ENCODE assay signal across 1 cellular context in the genomic region with DNA sequence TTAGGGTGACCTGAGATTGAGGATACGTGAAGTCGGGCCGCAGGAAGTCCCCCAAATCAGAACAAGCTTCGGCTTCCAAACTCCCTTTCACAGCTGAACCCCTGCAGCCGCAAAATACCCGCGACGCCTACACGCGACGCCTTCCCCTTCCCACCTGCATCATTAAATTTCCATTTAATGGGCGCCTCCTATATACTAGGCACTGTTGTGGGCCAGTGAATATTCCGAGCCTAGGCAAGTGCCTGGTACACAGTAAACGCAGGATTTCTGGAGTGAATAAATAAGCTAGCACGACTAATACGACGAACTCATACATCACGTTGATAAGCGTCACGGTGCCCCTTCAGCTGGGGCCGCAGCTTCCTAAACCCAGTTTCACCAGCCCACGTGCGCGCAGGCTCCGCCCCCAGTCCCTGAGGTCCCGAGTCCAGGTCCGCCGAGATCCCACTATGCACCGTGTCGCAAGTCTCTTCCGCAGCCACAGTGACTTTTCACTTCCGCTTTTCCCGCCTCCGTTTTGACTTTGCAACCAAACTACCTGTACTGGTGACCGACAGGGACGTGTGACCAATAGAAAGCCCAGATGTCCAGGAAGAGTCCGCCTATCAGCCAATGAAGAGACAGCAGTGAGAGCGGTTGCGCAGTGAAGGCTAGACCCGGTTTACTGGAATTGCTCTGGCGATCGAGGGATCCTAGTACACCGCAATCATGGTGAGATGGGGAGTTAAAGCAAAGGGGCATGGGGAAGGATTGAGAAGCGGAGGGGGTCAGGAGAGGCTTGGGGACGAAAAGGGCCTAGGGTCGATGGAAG.
TF ChIP-seq lines count a peak whose summit lies in the region.

PSMB3 (plus strand) TSS at position 623 of the 811 bp plus-strand sequence; CDS start at position 709, 86 bp downstream.

TF ChIP-seq in K562, 482 proteins besides CTCF, POLR2A, EP300 and RAD21 (continued from another document and continues in another):
- peak; percentile 36 for TF ChIP-seq TOE1 (IDR thresholded peaks at IDR 0.05; ENCODE audit: borderline replicate concordance)
- TF ChIP-seq TOE1 (CRISPR knock-in tag; IDR thresholded peaks at IDR 0.05; ENCODE audit: borderline replicate concordance, low read depth): no peak
- peak; percentile 48; the same call in 1 of the 2 replicates for TF ChIP-seq ETV5 (CRISPR knock-in tag; IDR thresholded peaks at IDR 0.05; ENCODE audit: low read depth)
- TF ChIP-seq ZBTB17 (CRISPR knock-in tag; IDR thresholded peaks at IDR 0.05): no peak
- TF ChIP-seq E2F8 (IDR thresholded peaks at IDR 0.05; ENCODE audit: low read depth, partially characterized antibody): peak; percentile 96
- TF ChIP-seq ATF2 (CRISPR knock-in tag; IDR thresholded peaks at IDR 0.05): no peak
- peak; percentile 76 for TF ChIP-seq NFE2 (IDR thresholded peaks at IDR 0.05; ENCODE audit: low read depth)
- no peak for TF ChIP-seq HSF4 (CRISPR knock-in tag; IDR thresholded peaks at IDR 0.05; ENCODE audit: borderline replicate concordance)
- peak; percentile 80; the same call in 1 of the 2 replicates for TF ChIP-seq SNIP1 (IDR thresholded peaks at IDR 0.05; ENCODE audit: low read depth)
- TF ChIP-seq NUFIP1 (IDR thresholded peaks at IDR 0.05; ENCODE audit: partially characterized antibody): no peak
- no peak for TF ChIP-seq FOXO4 (CRISPR knock-in tag; IDR thresholded peaks at IDR 0.05)
- TF ChIP-seq ZNF197 (CRISPR knock-in tag; IDR thresholded peaks at IDR 0.05; ENCODE audit: low read depth): no peak
- TF ChIP-seq, protein P1, sequence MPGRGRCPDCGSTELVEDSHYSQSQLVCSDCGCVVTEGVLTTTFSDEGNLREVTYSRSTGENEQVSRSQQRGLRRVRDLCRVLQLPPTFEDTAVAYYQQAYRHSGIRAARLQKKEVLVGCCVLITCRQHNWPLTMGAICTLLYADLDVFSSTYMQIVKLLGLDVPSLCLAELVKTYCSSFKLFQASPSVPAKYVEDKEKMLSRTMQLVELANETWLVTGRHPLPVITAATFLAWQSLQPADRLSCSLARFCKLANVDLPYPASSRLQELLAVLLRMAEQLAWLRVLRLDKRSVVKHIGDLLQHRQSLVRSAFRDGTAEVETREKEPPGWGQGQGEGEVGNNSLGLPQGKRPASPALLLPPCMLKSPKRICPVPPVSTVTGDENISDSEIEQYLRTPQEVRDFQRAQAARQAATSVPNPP (IDR thresholded peaks at IDR 0.05; ENCODE audit: borderline replicate concordance, insufficient read depth, insufficient read length): no peak
- no peak; a peak in 1 of 4 replicates for TF ChIP-seq KDM1A (IDR thresholded peaks at IDR 0.05)
- TF ChIP-seq CBX1 (IDR thresholded peaks at IDR 0.05; ENCODE audit: low read depth): no peak
- TF ChIP-seq ZNF316 (IDR thresholded peaks at IDR 0.05): no peak
- no peak for TF ChIP-seq NFIX (CRISPR knock-in tag; IDR thresholded peaks at IDR 0.05; ENCODE audit: low read depth)
- no peak for TF ChIP-seq MCM2 (IDR thresholded peaks at IDR 0.05; ENCODE audit: low read depth)
- TF ChIP-seq, protein P2, sequence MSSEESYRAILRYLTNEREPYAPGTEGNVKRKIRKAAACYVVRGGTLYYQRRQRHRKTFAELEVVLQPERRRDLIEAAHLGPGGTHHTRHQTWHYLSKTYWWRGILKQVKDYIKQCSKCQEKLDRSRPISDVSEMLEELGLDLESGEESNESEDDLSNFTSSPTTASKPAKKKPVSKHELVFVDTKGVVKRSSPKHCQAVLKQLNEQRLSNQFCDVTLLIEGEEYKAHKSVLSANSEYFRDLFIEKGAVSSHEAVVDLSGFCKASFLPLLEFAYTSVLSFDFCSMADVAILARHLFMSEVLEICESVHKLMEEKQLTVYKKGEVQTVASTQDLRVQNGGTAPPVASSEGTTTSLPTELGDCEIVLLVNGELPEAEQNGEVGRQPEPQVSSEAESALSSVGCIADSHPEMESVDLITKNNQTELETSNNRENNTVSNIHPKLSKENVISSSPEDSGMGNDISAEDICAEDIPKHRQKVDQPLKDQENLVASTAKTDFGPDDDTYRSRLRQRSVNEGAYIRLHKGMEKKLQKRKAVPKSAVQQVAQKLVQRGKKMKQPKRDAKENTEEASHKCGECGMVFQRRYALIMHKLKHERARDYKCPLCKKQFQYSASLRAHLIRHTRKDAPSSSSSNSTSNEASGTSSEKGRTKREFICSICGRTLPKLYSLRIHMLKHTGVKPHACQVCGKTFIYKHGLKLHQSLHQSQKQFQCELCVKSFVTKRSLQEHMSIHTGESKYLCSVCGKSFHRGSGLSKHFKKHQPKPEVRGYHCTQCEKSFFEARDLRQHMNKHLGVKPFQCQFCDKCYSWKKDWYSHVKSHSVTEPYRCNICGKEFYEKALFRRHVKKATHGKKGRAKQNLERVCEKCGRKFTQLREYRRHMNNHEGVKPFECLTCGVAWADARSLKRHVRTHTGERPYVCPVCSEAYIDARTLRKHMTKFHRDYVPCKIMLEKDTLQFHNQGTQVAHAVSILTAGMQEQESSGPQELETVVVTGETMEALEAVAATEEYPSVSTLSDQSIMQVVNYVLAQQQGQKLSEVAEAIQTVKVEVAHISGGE (CRISPR knock-in tag; IDR thresholded peaks at IDR 0.05): peak in 1 of 3 experiments; percentile 78; a peak in 2 of 6 replicates
- TF ChIP-seq ARID1B (IDR thresholded peaks at IDR 0.05): no peak; the same call in 1 of the 2 replicates
- TF ChIP-seq HMBOX1 (IDR thresholded peaks at IDR 0.05): no peak
- peak; percentile 85 for TF ChIP-seq PBX2 (CRISPR knock-in tag; IDR thresholded peaks at IDR 0.05; ENCODE audit: low read depth)
- TF ChIP-seq PBX2 (tag; conservative IDR thresholded peaks at IDR 0.05; ENCODE audit: low read depth): peak; percentile 100
- TF ChIP-seq, protein P3, sequence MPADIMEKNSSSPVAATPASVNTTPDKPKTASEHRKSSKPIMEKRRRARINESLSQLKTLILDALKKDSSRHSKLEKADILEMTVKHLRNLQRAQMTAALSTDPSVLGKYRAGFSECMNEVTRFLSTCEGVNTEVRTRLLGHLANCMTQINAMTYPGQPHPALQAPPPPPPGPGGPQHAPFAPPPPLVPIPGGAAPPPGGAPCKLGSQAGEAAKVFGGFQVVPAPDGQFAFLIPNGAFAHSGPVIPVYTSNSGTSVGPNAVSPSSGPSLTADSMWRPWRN (IDR thresholded peaks at IDR 0.05; ENCODE audit: low read depth): no peak
- no peak; the same call in 1 of the 2 replicates for TF ChIP-seq RHOXF2B (CRISPR knock-in tag; conservative IDR thresholded peaks at IDR 0.05)
- no peak for TF ChIP-seq TFAM (CRISPR knock-in tag; conservative IDR thresholded peaks at IDR 0.05)
- TF ChIP-seq IRF2 (CRISPR knock-in tag; IDR thresholded peaks at IDR 0.05): no peak
- 0 out of 2 replicates have a peak, but pooled peaks have one; percentile 20 for TF ChIP-seq NCOA1 (IDR thresholded peaks at IDR 0.05; ENCODE audit: low read depth)
- TF ChIP-seq RFX5 (IDR thresholded peaks at IDR 0.05; ENCODE audit: low read depth, low read length): no peak
- no peak; the same call in 1 of the 2 replicates for TF ChIP-seq GATAD2A (IDR thresholded peaks at IDR 0.05)
- no peak for TF ChIP-seq FOXA3 (CRISPR knock-in tag; conservative IDR thresholded peaks at IDR 0.05 in 1 of 2, IDR thresholded peaks at IDR 0.05 in 1 of 2)
- TF ChIP-seq RBM15 (IDR thresholded peaks at IDR 0.05; ENCODE audit: insufficient read depth, low read length): no peak
- no peak for TF ChIP-seq NFE2L1 (tag; IDR thresholded peaks at IDR 0.05; ENCODE audit: borderline replicate concordance, low read depth)
- TF ChIP-seq ZNF766 (CRISPR knock-in tag; conservative IDR thresholded peaks at IDR 0.05): no peak
- no peak for TF ChIP-seq GATA2 (CRISPR knock-in tag; IDR thresholded peaks at IDR 0.05)
- TF ChIP-seq, protein P4, sequence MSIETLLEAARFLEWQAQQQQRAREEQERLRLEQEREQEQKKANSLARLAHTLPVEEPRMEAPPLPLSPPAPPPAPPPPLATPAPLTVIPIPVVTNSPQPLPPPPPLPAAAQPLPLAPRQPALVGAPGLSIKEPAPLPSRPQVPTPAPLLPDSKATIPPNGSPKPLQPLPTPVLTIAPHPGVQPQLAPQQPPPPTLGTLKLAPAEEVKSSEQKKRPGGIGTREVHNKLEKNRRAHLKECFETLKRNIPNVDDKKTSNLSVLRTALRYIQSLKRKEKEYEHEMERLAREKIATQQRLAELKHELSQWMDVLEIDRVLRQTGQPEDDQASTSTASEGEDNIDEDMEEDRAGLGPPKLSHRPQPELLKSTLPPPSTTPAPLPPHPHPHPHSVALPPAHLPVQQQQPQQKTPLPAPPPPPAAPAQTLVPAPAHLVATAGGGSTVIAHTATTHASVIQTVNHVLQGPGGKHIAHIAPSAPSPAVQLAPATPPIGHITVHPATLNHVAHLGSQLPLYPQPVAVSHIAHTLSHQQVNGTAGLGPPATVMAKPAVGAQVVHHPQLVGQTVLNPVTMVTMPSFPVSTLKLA (conservative IDR thresholded peaks at IDR 0.05): peak; percentile 99
- no peak for TF ChIP-seq PHTF2 (CRISPR knock-in tag; IDR thresholded peaks at IDR 0.05)
- no peak for TF ChIP-seq MTF1 (CRISPR knock-in tag; IDR thresholded peaks at IDR 0.05; ENCODE audit: borderline replicate concordance)
- TF ChIP-seq ELF2 (CRISPR knock-in tag; IDR thresholded peaks at IDR 0.05): peak; percentile 96
- 0 out of 2 replicates have a peak, but pooled peaks have one; percentile 48 for TF ChIP-seq ZNF212 (CRISPR knock-in tag; IDR thresholded peaks at IDR 0.05)
- no peak for TF ChIP-seq IFI16 (CRISPR knock-in tag; IDR thresholded peaks at IDR 0.05)
- no peak for TF ChIP-seq ZNF324 (CRISPR knock-in tag; IDR thresholded peaks at IDR 0.05)
- peak; percentile 42; the same call in 1 of the 2 replicates for TF ChIP-seq JUN (IDR thresholded peaks at IDR 0.05; ENCODE audit: borderline replicate concordance, low read depth, low read length)
- TF ChIP-seq JUN (CRISPR knock-in tag; IDR thresholded peaks at IDR 0.05; ENCODE audit: borderline replicate concordance): no peak
